Comparison of ENCODE assay signal across 1 cellular context in the genomic region with DNA sequence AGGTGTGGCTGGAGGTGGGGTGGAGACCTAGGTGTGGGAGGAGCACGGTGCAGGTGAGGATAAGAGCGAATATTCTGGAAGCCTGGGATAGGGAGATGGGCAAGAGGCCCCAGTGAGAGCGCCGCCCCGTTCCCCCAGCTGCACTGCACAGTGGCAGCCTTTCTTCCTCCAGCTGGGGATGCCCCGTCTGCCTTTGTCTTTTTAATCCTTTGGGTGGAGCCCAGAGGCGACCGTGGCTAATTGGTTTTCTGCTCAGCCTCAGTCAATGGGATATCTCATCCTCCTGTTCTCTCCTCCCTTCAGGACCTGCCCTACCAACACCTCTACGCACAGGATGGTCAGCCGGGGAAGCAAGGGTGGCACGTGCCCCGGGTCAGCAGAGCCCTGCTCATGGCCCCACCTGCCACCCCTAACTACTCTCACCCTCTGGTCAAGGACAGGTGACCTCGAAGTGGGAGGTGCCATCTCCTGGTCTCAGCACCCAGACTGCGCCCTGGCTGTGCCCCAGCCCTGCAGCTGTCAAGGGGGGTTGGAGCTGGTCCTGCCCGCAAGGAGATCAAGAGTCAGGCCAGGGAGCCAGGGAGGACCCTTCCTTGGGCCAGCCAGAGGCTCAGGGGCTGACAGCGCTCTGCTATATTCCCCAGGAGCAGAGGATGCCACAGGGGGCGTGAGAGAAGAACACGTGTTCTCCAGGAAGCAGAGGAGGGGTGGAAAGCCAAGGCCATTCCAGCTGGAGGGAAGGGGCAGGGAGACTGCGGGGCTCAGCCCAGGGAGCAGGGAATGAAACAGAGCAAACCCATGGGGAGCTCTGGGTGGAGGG.
A peak's percentile ranks its signal among the peaks of the same experiment; 100 is the strongest.
TF ChIP-seq lines count a peak whose summit lies in the region.

No MANE protein-coding gene starts in this region.

TF ChIP-seq in HepG2, 621 proteins besides CTCF, POLR2A, EP300 and RAD21 (continued from another document and continues in another):
- peak; percentile 78 for TF ChIP-seq ZNF687 (CRISPR knock-in tag; IDR thresholded peaks at IDR 0.05)
- TF ChIP-seq HNRNPL (IDR thresholded peaks at IDR 0.05; ENCODE audit: low read depth, low read length): peak; percentile 84
- 0 out of 2 replicates have a peak, but pooled peaks have one; percentile 71 for TF ChIP-seq KLF15 (CRISPR knock-in tag; IDR thresholded peaks at IDR 0.05; ENCODE audit: borderline replicate concordance)
- TF ChIP-seq ZNF703 (CRISPR knock-in tag; IDR thresholded peaks at IDR 0.05; ENCODE audit: borderline replicate concordance): no peak; the same call in 1 of the 2 replicates
- 0 out of 2 replicates have a peak, but pooled peaks have one; percentile 47 for TF ChIP-seq IKZF5 (CRISPR knock-in tag; IDR thresholded peaks at IDR 0.05)
- peak; percentile 27 for TF ChIP-seq ZNF574 (CRISPR knock-in tag; IDR thresholded peaks at IDR 0.05)
- TF ChIP-seq POLR2G (IDR thresholded peaks at IDR 0.05; ENCODE audit: low read depth, low read length): peak; percentile 78; the same call in 1 of the 2 replicates
- TF ChIP-seq ISL2 (CRISPR knock-in tag; IDR thresholded peaks at IDR 0.05): 0 out of 2 replicates have a peak, but pooled peaks have one; percentile 4
- TF ChIP-seq DMAP1 (CRISPR knock-in tag; IDR thresholded peaks at IDR 0.05): peak; percentile 6
- TF ChIP-seq AKAP8 (CRISPR knock-in tag; IDR thresholded peaks at IDR 0.05): peak; percentile 5; the same call in 1 of the 2 replicates
- TF ChIP-seq, protein P1, sequence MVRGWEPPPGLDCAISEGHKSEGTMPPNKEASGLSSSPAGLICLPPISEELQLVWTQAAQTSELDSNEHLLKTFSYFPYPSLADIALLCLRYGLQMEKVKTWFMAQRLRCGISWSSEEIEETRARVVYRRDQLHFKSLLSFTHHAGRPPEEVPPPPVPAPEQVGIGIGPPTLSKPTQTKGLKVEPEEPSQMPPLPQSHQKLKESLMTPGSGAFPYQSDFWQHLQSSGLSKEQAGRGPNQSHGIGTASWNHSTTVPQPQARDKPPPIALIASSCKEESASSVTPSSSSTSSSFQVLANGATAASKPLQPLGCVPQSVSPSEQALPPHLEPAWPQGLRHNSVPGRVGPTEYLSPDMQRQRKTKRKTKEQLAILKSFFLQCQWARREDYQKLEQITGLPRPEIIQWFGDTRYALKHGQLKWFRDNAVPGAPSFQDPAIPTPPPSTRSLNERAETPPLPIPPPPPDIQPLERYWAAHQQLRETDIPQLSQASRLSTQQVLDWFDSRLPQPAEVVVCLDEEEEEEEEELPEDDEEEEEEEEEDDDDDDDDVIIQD (CRISPR knock-in tag; IDR thresholded peaks at IDR 0.05; ENCODE audit: low read depth): no peak
- peak; percentile 9; the same call in 1 of the 2 replicates for TF ChIP-seq ZNF782 (CRISPR knock-in tag; IDR thresholded peaks at IDR 0.05; ENCODE audit: borderline replicate concordance)
- no peak for TF ChIP-seq ZMAT3 (CRISPR knock-in tag; conservative IDR thresholded peaks at IDR 0.05)
- no peak for TF ChIP-seq PAF1 (CRISPR knock-in tag; IDR thresholded peaks at IDR 0.05)
- TF ChIP-seq HCFC1 (IDR thresholded peaks at IDR 0.05; ENCODE audit: low read depth, low read length): no peak
- no peak for TF ChIP-seq KDM6A (CRISPR knock-in tag; IDR thresholded peaks at IDR 0.05; ENCODE audit: low read depth)
- TF ChIP-seq ZKSCAN8 (CRISPR knock-in tag; IDR thresholded peaks at IDR 0.05; ENCODE audit: borderline replicate concordance): 0 out of 2 replicates have a peak, but pooled peaks have one; percentile 18
- 0 out of 2 replicates have a peak, but pooled peaks have one; percentile 30 for TF ChIP-seq HMG20A (CRISPR knock-in tag; IDR thresholded peaks at IDR 0.05; ENCODE audit: borderline replicate concordance)
- TF ChIP-seq, protein P2, sequence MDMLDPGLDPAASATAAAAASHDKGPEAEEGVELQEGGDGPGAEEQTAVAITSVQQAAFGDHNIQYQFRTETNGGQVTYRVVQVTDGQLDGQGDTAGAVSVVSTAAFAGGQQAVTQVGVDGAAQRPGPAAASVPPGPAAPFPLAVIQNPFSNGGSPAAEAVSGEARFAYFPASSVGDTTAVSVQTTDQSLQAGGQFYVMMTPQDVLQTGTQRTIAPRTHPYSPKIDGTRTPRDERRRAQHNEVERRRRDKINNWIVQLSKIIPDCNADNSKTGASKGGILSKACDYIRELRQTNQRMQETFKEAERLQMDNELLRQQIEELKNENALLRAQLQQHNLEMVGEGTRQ (IDR thresholded peaks at IDR 0.05; ENCODE audit: low read depth, low read length): no peak; the same call in 1 of the 2 replicates
- TF ChIP-seq, protein P2 (CRISPR knock-in tag; IDR thresholded peaks at IDR 0.05; ENCODE audit: borderline replicate concordance): peak; percentile 72; the same call in 1 of the 2 replicates
- peak; percentile 53 for TF ChIP-seq SALL1 (CRISPR knock-in tag; IDR thresholded peaks at IDR 0.05)
- TF ChIP-seq SRSF4 (IDR thresholded peaks at IDR 0.05; ENCODE audit: low read depth, low read length, poor library complexity, severe bottlenecking): no peak
- peak; percentile 61 for TF ChIP-seq CBX1 (IDR thresholded peaks at IDR 0.05; ENCODE audit: low read depth)
- TF ChIP-seq ZNF251 (CRISPR knock-in tag; IDR thresholded peaks at IDR 0.05): peak; percentile 76; the same call in 1 of the 2 replicates
- TF ChIP-seq ZNF431 (CRISPR knock-in tag; IDR thresholded peaks at IDR 0.05; ENCODE audit: borderline replicate concordance, low read depth): 0 out of 2 replicates have a peak, but pooled peaks have one; percentile 5
- no peak for TF ChIP-seq RXRA (CRISPR knock-in tag; IDR thresholded peaks at IDR 0.05)
- no peak for TF ChIP-seq HNRNPUL1 (IDR thresholded peaks at IDR 0.05; ENCODE audit: low read depth, low read length)
- TF ChIP-seq ZSCAN25 (CRISPR knock-in tag; IDR thresholded peaks at IDR 0.05): peak; percentile 87
- no peak for TF ChIP-seq AKNA (CRISPR knock-in tag; IDR thresholded peaks at IDR 0.05; ENCODE audit: borderline replicate concordance)
- TF ChIP-seq ZSCAN29 (CRISPR knock-in tag; conservative IDR thresholded peaks at IDR 0.05): no peak; the same call in 1 of the 2 replicates
- TF ChIP-seq MED8 (CRISPR knock-in tag; IDR thresholded peaks at IDR 0.05; ENCODE audit: insufficient replicate concordance): no peak
- no peak for TF ChIP-seq SATB2 (CRISPR knock-in tag; IDR thresholded peaks at IDR 0.05)
- peak; percentile 57; the same call in 1 of the 2 replicates for TF ChIP-seq ZNF614 (CRISPR knock-in tag; IDR thresholded peaks at IDR 0.05; ENCODE audit: borderline replicate concordance)
- 0 out of 2 replicates have a peak, but pooled peaks have one; percentile 71 for TF ChIP-seq ZNF501 (CRISPR knock-in tag; IDR thresholded peaks at IDR 0.05)
- 0 out of 2 replicates have a peak, but pooled peaks have one; percentile 39 for TF ChIP-seq ELF1 (CRISPR knock-in tag; IDR thresholded peaks at IDR 0.05)
- TF ChIP-seq, protein P3, sequence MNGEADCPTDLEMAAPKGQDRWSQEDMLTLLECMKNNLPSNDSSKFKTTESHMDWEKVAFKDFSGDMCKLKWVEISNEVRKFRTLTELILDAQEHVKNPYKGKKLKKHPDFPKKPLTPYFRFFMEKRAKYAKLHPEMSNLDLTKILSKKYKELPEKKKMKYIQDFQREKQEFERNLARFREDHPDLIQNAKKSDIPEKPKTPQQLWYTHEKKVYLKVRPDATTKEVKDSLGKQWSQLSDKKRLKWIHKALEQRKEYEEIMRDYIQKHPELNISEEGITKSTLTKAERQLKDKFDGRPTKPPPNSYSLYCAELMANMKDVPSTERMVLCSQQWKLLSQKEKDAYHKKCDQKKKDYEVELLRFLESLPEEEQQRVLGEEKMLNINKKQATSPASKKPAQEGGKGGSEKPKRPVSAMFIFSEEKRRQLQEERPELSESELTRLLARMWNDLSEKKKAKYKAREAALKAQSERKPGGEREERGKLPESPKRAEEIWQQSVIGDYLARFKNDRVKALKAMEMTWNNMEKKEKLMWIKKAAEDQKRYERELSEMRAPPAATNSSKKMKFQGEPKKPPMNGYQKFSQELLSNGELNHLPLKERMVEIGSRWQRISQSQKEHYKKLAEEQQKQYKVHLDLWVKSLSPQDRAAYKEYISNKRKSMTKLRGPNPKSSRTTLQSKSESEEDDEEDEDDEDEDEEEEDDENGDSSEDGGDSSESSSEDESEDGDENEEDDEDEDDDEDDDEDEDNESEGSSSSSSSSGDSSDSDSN (CRISPR knock-in tag; IDR thresholded peaks at IDR 0.05): no peak
